Comparison of ENCODE assay signal across 8 cellular contexts in the genomic region with DNA sequence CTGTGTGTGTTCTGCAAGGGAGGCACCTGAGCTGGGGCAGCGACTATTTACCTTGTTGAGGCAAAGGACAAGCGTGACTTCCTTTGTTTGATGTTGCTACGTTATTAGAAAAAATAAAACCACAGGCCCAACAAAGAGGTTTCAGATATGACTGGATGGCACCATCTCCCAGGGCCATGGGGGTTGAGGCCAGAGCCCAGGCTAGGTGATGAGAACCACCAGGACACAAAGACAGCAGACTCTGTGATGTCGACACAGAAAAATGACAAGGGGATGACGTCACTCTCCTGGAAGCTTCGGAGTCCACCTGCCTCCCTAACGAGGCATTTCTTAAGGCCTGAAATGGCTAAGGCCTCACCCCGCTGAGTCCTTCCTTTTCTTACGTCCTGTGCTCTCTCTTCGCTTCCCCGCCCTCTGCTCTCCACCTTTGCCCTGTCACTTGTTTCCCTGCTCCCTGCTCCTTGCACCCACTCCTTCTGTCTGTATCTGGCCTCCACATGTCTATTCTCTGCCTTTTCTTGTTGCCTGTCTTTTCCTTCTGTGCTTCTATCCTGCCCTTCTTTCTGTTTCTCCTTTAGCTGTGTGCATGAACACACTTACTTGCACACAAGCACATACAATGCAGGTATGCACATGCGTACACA.
DNase-seq lines count a peak whose midpoint lies in the region; ATAC-seq and TF ChIP-seq lines count a peak whose summit lies in the region.

No MANE protein-coding gene starts in this region.

- no peak overlapping the region for H3K4me3 ChIP-seq in esophagus muscularis mucosa

- no peaks in the 10 kb centered on the region for H3K27me3 ChIP-seq in esophagus muscularis mucosa

- H3K4me3 Mint-ChIP-seq in stimulated activated naive CD8-positive, alpha-beta T cell treated with anti-CD3 and anti-CD28 coated beads, Interleukin-15, amount 100 ng/mL, for 72 hours = peak overlapping the region; percentile 14 to 35
- peak overlapping the region; percentile 40 for H3K4me3 Mint-ChIP-seq in activated T-cell treated with anti-CD3 and anti-CD28 coated beads, Interleukin-2, amount 50 U/mL, for 4 hours
- H3K4me3 Mint-ChIP-seq in naive B cell (peak overlapping the region in 4 of 8 donors; percentile 10 to 81 (median 43)), CD14-positive monocyte (no peak overlapping the region)

- no peaks in the 10 kb centered on the region for H3K36me3 ChIP-seq in esophagus muscularis mucosa

- peaks cover 33% of the 10 kb centered on the region for H3K27me3 Mint-ChIP-seq in stimulated activated naive CD8-positive, alpha-beta T cell treated with anti-CD3 and anti-CD28 coated beads, Interleukin-15, amount 100 ng/mL, for 72 hours
- H3K27me3 Mint-ChIP-seq in activated T-cell treated with anti-CD3 and anti-CD28 coated beads, Interleukin-2, amount 50 U/mL, for 4 hours (ENCODE audit: low read depth) = peaks cover 4% of the 10 kb centered on the region
- H3K27me3 Mint-ChIP-seq in naive B cell (no peaks in the 10 kb centered on the region), CD14-positive monocyte (ENCODE audit: low read depth in 3 of 3) (peaks cover 1 to 2% (median 2%) of the 10 kb centered on the region in 3 donors)

- H3K9me3 Mint-ChIP-seq in stimulated activated naive CD8-positive, alpha-beta T cell treated with anti-CD3 and anti-CD28 coated beads, Interleukin-15, amount 100 ng/mL, for 72 hours = peaks cover 0 to 5% of the 10 kb centered on the region in 2 donors
- H3K9me3 Mint-ChIP-seq in activated T-cell treated with anti-CD3 and anti-CD28 coated beads, Interleukin-2, amount 50 U/mL, for 4 hours = peaks cover 3% of the 10 kb centered on the region
- peaks cover 0 to 4% (median 0%) of the 10 kb centered on the region in 7 donors for H3K9me3 Mint-ChIP-seq in naive B cell
- H3K9me3 Mint-ChIP-seq in CD14-positive monocyte = peaks cover 3 to 15% (median 8%) of the 10 kb centered on the region in 7 donors

- no peak for TF ChIP-seq POLR2A in esophagus muscularis mucosa (IDR thresholded peaks at IDR 0.05; ENCODE audit: low read depth)

- H3K36me3 Mint-ChIP-seq in activated T-cell treated with anti-CD3 and anti-CD28 coated beads, Interleukin-2, amount 50 U/mL, for 4 hours (ENCODE audit: insufficient read depth) = no peaks in the 10 kb centered on the region
- H3K36me3 Mint-ChIP-seq in naive B cell (no peaks in the 10 kb centered on the region), CD14-positive monocyte (peaks cover 0 to 6% of the 10 kb centered on the region in 2 donors)

- H3K4me1 Mint-ChIP-seq in stimulated activated naive CD8-positive, alpha-beta T cell treated with anti-CD3 and anti-CD28 coated beads, Interleukin-15, amount 100 ng/mL, for 72 hours = peaks cover 46% of the 10 kb centered on the region
- peaks cover 43% of the 10 kb centered on the region for H3K4me1 Mint-ChIP-seq in activated T-cell treated with anti-CD3 and anti-CD28 coated beads, Interleukin-2, amount 50 U/mL, for 4 hours (ENCODE audit: low read depth)
- H3K4me1 Mint-ChIP-seq in naive B cell (peaks cover 15 to 28% (median 18%) of the 10 kb centered on the region in 3 donors), CD14-positive monocyte (peaks cover 24% of the 10 kb centered on the region)

- intact Hi-C loops in CD14-positive monocyte (cut with micrococcal nuclease) (loop anchor here in 1 of 2 donors (5.0 kb wide), 1 partner anchor 82 kb away; a partner anchor contains a TSS), esophagus muscularis mucosa (cut with DNase I) (no loop called here)

- no peak overlapping the region for H3K27ac ChIP-seq in esophagus muscularis mucosa (replicated peaks in 1 of 4)

- WGBS in esophagus muscularis mucosa = 84% methylated on average over 12 of the region's 12 CpGs

- TF ChIP-seq CTCF in CD14-positive monocyte (IDR thresholded peaks at IDR 0.05) (no peak), esophagus muscularis mucosa (IDR thresholded peaks at IDR 0.05) (no peak)

- ATAC-seq in stimulated activated naive CD8-positive, alpha-beta T cell treated with anti-CD3 and anti-CD28 coated beads, Interleukin-15, amount 100 ng/mL, for 72 hours = peak; percentile 46
- no peak for ATAC-seq in stimulated activated naive CD8-positive, alpha-beta T cell treated with anti-CD3 and anti-CD28 coated beads, Interleukin-15, Interleukin-2, amounts not matched to agents 100 U/mL and 50 U/mL, for 24 hours
- peak in 1 of 2 donors; percentile 12 for ATAC-seq in activated T-cell treated with anti-CD3 and anti-CD28 coated beads, Interleukin-2, amount 50 U/mL, for 4 hours
- ATAC-seq in naive B cell (ENCODE audit: low read depth in 2 of 2) (peak; percentile 34 to 52), HG02885 (IDR thresholded peaks at IDR 0.05; ENCODE audit: poor library complexity, unreplicated experiment) (no peak)

- peak; percentile 38 to 50 for DNase-seq in stimulated activated naive CD8-positive, alpha-beta T cell treated with anti-CD3 and anti-CD28 coated beads, Interleukin-15, amount 100 ng/mL, for 72 hours
- no peak for DNase-seq in stimulated activated naive CD8-positive, alpha-beta T cell treated with anti-CD3 and anti-CD28 coated beads, Interleukin-15, Interleukin-2, amounts not matched to agents 100 U/mL and 50 U/mL, for 24 hours
- DNase-seq in LHCN-M2 (ENCODE audit: low read depth) (peak; percentile 11), naive B cell (peak; percentile 14), CD14-positive monocyte (ENCODE audit: low spot score) (no peak), esophagus muscularis mucosa (ENCODE audit: extremely low spot score) (no peak)
- no peak for DNase-seq in activated T-cell treated with anti-CD3 and anti-CD28 coated beads, Interleukin-2, amount 50 U/mL, for 4 hours

- peaks cover 12 to 38% (median 36%) of the 10 kb centered on the region in 4 donors for H3K4me1 ChIP-seq in esophagus muscularis mucosa

- TF ChIP-seq EP300 in esophagus muscularis mucosa (IDR thresholded peaks at IDR 0.05) = no peak

- H3K27ac Mint-ChIP-seq in stimulated activated naive CD8-positive, alpha-beta T cell treated with anti-CD3 and anti-CD28 coated beads, Interleukin-15, amount 100 ng/mL, for 72 hours = peak overlapping the region; percentile 57 to 75
- H3K27ac Mint-ChIP-seq in naive B cell (peak overlapping the region in 5 of 6 donors; percentile 16 to 87 (median 51)), CD14-positive monocyte (peak overlapping the region in 3 of 7 donors; percentile 9 to 70 (median 52))

- no peaks in the 10 kb centered on the region for H3K9me3 ChIP-seq in esophagus muscularis mucosa

Comparison
In these comparisons a context has a peak if more than half of its experiments do, and no peak if none do; other contexts are left out.
1. ATAC-seq: peak in stimulated activated naive CD8-positive, alpha-beta T cell treated with anti-CD3 and anti-CD28 coated beads, Interleukin-15, amount 100 ng/mL, for 72 hours (single experiment) and naive B cell (2 of 2); none in stimulated activated naive CD8-positive, alpha-beta T cell treated with anti-CD3 and anti-CD28 coated beads, Interleukin-15, Interleukin-2, amounts not matched to agents 100 U/mL and 50 U/mL, for 24 hours (single experiment) and HG02885 (single experiment).
2. DNase-seq: peak in stimulated activated naive CD8-positive, alpha-beta T cell treated with anti-CD3 and anti-CD28 coated beads, Interleukin-15, amount 100 ng/mL, for 72 hours (2 of 2), LHCN-M2 (single experiment) and naive B cell (single experiment); none in stimulated activated naive CD8-positive, alpha-beta T cell treated with anti-CD3 and anti-CD28 coated beads, Interleukin-15, Interleukin-2, amounts not matched to agents 100 U/mL and 50 U/mL, for 24 hours (single experiment), activated T-cell treated with anti-CD3 and anti-CD28 coated beads, Interleukin-2, amount 50 U/mL, for 4 hours (single experiment), CD14-positive monocyte (single experiment) and esophagus muscularis mucosa (single experiment).
3. H3K4me3 Mint-ChIP-seq: peak in stimulated activated naive CD8-positive, alpha-beta T cell treated with anti-CD3 and anti-CD28 coated beads, Interleukin-15, amount 100 ng/mL, for 72 hours (2 of 2) and activated T-cell treated with anti-CD3 and anti-CD28 coated beads, Interleukin-2, amount 50 U/mL, for 4 hours (single experiment); none in CD14-positive monocyte (0 of 2).